Comparison of ENCODE assay signal across 8 cellular contexts in the genomic region with DNA sequence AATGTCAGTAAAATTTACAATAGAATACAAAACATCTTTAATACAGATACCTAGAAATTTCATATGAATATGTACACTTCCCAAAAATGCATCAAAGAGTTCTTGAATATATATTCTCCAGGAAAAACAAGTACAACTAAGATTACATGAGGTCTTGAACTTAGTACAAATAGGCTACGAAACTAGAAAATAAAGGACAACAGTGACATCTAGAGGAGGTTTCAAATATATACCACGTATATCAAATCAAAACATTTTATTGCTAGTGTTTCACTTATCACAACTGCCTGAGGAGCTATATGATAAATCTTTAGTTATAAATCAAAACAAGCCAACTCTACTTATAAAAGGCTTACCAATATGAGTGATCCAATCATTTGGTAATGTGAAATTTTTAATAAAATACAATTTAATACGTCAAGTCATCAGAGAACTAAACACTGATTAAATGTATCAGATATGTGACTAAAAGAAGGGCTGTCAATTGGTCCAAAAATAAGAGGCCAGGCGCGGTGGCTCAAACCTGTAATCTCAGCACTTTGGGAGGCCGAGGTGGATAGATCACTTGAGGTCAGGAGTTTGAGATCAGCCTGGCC. TPM values are rescaled to one million over a fixed set of nuclear protein-coding genes. Genes with fewer than 3 reads are reported as not detected.
DNase-seq lines count a peak whose midpoint lies in the region; ATAC-seq and TF ChIP-seq lines count a peak whose summit lies in the region.

No MANE protein-coding gene starts in this region.

- no peak overlapping the region for H3K4me3 Mint-ChIP-seq in neural progenitor cell
- H3K4me3 Mint-ChIP-seq in activated naive CD4-positive, alpha-beta T cell treated with anti-CD3 and anti-CD28 coated beads for 36 hours = no peak overlapping the region

- dilution Hi-C loops in IMR-90 (cut with HindIII; ENCODE audit: low sequenced_read_pairs, unreplicated experiment) = no loop called here

- no peak overlapping the region for H3K14ac ChIP-seq in IMR-90 (replicated peaks; ENCODE audit: low read depth, low read length)

- H3K36me3 Mint-ChIP-seq in neural progenitor cell = peaks cover 11% of the 10 kb centered on the region
- H3K36me3 Mint-ChIP-seq in activated naive CD4-positive, alpha-beta T cell treated with anti-CD3 and anti-CD28 coated beads for 36 hours (ENCODE audit: low read depth) = no peaks in the 10 kb centered on the region

- H3K4ac ChIP-seq in IMR-90 (ENCODE audit: low read depth, low read length) = no peak overlapping the region

- peak; percentile 67 for TF ChIP-seq RAD21 in IMR-90 (IDR thresholded peaks at IDR 0.05; ENCODE audit: low read length)

- no peak overlapping the region for H3K27ac ChIP-seq in IMR-90 (ENCODE audit: insufficient read depth, low read length)
- H3K27ac ChIP-seq in OCI-LY7 (ENCODE audit: low read depth, low read length, poor library complexity, severe bottlenecking) = no peak overlapping the region
- H3K27ac ChIP-seq in neural progenitor cell = no peak overlapping the region

- peak; percentile 77 for ATAC-seq in IMR-90 (ENCODE audit: low read depth)

- H3K9me3 ChIP-seq in IMR-90 (ENCODE audit: control insufficient read depth, insufficient read depth, low read length) (no peaks in the 10 kb centered on the region), OCI-LY7 (ENCODE audit: low read length) (no peaks in the 10 kb centered on the region), neural progenitor cell (ENCODE audit: low read depth) (no peaks in the 10 kb centered on the region)

- no TSS peak for BruUV-seq in IMR-90 (replicated peaks; lab: Mats Ljungman, UMichigan)
- BruUV-seq in OCI-LY7 (replicated peaks; lab: Mats Ljungman, UMichigan) = no TSS peak

- H4K8ac ChIP-seq in IMR-90 (ENCODE audit: low read depth in 2 of 2, low read length in 2 of 2) = no peak overlapping the region

- peaks cover 26% of the 10 kb centered on the region for H3K4me1 Mint-ChIP-seq in neural progenitor cell
- peaks cover 23% of the 10 kb centered on the region for H3K4me1 Mint-ChIP-seq in activated naive CD4-positive, alpha-beta T cell treated with anti-CD3 and anti-CD28 coated beads for 36 hours (ENCODE audit: low read depth)

- H3K79me1 ChIP-seq in IMR-90 (ENCODE audit: low read depth in 1 of 2, low read length in 2 of 2) = peaks cover 2 to 4% of the 10 kb centered on the region in 2 experiments; a peak in 3 of 4 replicates

- H2BK120ac ChIP-seq in IMR-90 (ENCODE audit: low read depth, low read length) = no peak overlapping the region

- H3K9me2 ChIP-seq in OCI-LY7 (ENCODE audit: insufficient read depth, low read length) = no peaks in the 10 kb centered on the region

- no peak for TF ChIP-seq POLR2A in IMR-90 (IDR thresholded peaks at IDR 0.05; ENCODE audit: low read depth, low read length)

- POLR2A ChIA-PET in IMR-90 (lab: Charles Lee; ENCODE audit: unreplicated experiment) (no interaction called here), OCI-LY7 (lab: Charles Lee) (interaction anchor here (0.6 to 0.9 kb wide), 3 partner anchors 131 to 1863 kb away, joined by 3 to 4 read pairs (median 3); no protein-coding TSS in a partner anchor)

- H3K27me3 ChIP-seq in IMR-90 (ENCODE audit: control insufficient read depth, insufficient read depth, low read length) = no peaks in the 10 kb centered on the region
- no peaks in the 10 kb centered on the region for H3K27me3 ChIP-seq in neural progenitor cell

- in situ Hi-C loops in IMR-90 (cut with MboI; ENCODE audit: low sequenced_read_pairs) = loop anchor here (10.0 kb wide), 1 partner anchor 887 kb away; no protein-coding TSS in a partner anchor

- TF ChIP-seq CTCF in GM20000 (IDR thresholded peaks at IDR 0.05; ENCODE audit: extremely low read depth, missing control alignments) (no peak), IMR-90 (conservative IDR thresholded peaks at IDR 0.05; ENCODE audit: low read depth, low read length) (peak; percentile 55), OCI-LY7 (conservative IDR thresholded peaks at IDR 0.05; ENCODE audit: low read length) (peak; percentile 86), epithelial cell of esophagus (IDR thresholded peaks at IDR 0.05; ENCODE audit: insufficient read depth, low read depth, low read length, missing control alignments) (no peak), neural progenitor cell (IDR thresholded peaks at IDR 0.05) (peak; percentile 70)

- no CpG with 5 or more reads among the region's 6 CpGs for WGBS in IMR-90 (ENCODE audit: extremely low coverage in 2 of 2, insufficient read length in 1 of 2), 2 experiments

- no peak overlapping the region for H2AK9ac ChIP-seq in IMR-90 (replicated peaks; ENCODE audit: low read depth, low read length, poor library complexity)

- no peak overlapping the region for H2AK5ac ChIP-seq in IMR-90 (ENCODE audit: low read depth, low read length)

- no peak overlapping the region for H3K56ac ChIP-seq in IMR-90 (ENCODE audit: extremely low read depth, insufficient read depth, low read length)

- no peak overlapping the region for H2BK20ac ChIP-seq in IMR-90 (ENCODE audit: low read depth, low read length)

- no peaks in the 10 kb centered on the region for H3K27me3 Mint-ChIP-seq in neural progenitor cell (ENCODE audit: insufficient read depth, low read depth)
- H3K27me3 Mint-ChIP-seq in activated naive CD4-positive, alpha-beta T cell treated with anti-CD3 and anti-CD28 coated beads for 36 hours (ENCODE audit: low read depth) = no peaks in the 10 kb centered on the region

- H3K36me3 ChIP-seq in IMR-90 (ENCODE audit: control insufficient read depth, insufficient read depth, low read length) (no peaks in the 10 kb centered on the region), OCI-LY7 (ENCODE audit: insufficient read depth, low read length) (peaks cover 20% of the 10 kb centered on the region), neural progenitor cell (no peaks in the 10 kb centered on the region)

- CTCF ChIA-PET in IMR-90 (lab: Yijun Ruan, JAX) (interaction anchor here (0.5 to 1.1 kb wide), 4 partner anchors 10 to 306 kb away, joined by 3 to 9 read pairs (median 6); no protein-coding TSS in a partner anchor), OCI-LY7 (lab: Charles Lee; ENCODE audit: unreplicated experiment) (no interaction called here)
- CTCF ChIA-PET in activated naive CD4-positive, alpha-beta T cell treated with anti-CD3 and anti-CD28 coated beads for 36 hours (lab: Charles Lee) = interaction anchor here (0.6 to 2.6 kb wide), 9 partner anchors 9 to 888 kb away, joined by 3 to 17 read pairs (median 3); no protein-coding TSS in a partner anchor

- no peaks in the 10 kb centered on the region for H3K9me1 ChIP-seq in IMR-90 (ENCODE audit: insufficient read depth, low read length)

- H3K18ac ChIP-seq in IMR-90 (ENCODE audit: low read depth, low read length) = no peak overlapping the region

- H3K4me1 ChIP-seq in IMR-90 (ENCODE audit: control insufficient read depth, insufficient read depth, low read length) (no peaks in the 10 kb centered on the region), OCI-LY7 (ENCODE audit: insufficient read depth, low read length, poor library complexity, severe bottlenecking) (no peaks in the 10 kb centered on the region), neural progenitor cell (peaks cover 22% of the 10 kb centered on the region)

- DNase-seq in DMS 273 (lab: John Stamatoyannopoulos, UW; ENCODE audit: unreplicated experiment) (peak; percentile 47), GM20000 (ENCODE audit: low spot score) (peak; percentile 24), IMR-90 (peak; percentile 67), OCI-LY7 (ENCODE audit: low spot score) (peak; percentile 60), epithelial cell of esophagus (ENCODE audit: low read depth) (peak; percentile 61), neural progenitor cell (ENCODE audit: low spot score) (peak; percentile 24), UCSD-AML1 (lab: John Stamatoyannopoulos, UW; ENCODE audit: unreplicated experiment) (no peak)
- no peak for DNase-seq in activated naive CD4-positive, alpha-beta T cell treated with anti-CD3 and anti-CD28 coated beads for 36 hours

- H3K4me2 ChIP-seq in IMR-90 (ENCODE audit: low read depth, low read length) = no peak overlapping the region
- no peak overlapping the region for H3K4me2 ChIP-seq in OCI-LY7 (ENCODE audit: low read length)
- no peak overlapping the region for H3K4me2 ChIP-seq in neural progenitor cell

- H4K20me1 ChIP-seq in IMR-90 (ENCODE audit: insufficient read depth, low read length) (no peaks in the 10 kb centered on the region), OCI-LY7 (ENCODE audit: insufficient read depth, low read length) (no peaks in the 10 kb centered on the region), neural progenitor cell (ENCODE audit: low read depth) (peaks cover 24% of the 10 kb centered on the region)

- H3K9ac ChIP-seq in IMR-90 (ENCODE audit: low read depth, low read length) (no peak overlapping the region), neural progenitor cell (no peak overlapping the region)

- no peak overlapping the region for H2BK15ac ChIP-seq in IMR-90 (ENCODE audit: low read depth, low read length)

- H3K79me2 ChIP-seq in OCI-LY7 (ENCODE audit: insufficient read depth, low read depth, low read length) (peaks cover 5% of the 10 kb centered on the region; the same call in 1 of the 2 replicates), neural progenitor cell (ENCODE audit: low read depth) (peaks cover 21% of the 10 kb centered on the region)

- H4K91ac ChIP-seq in IMR-90 (ENCODE audit: insufficient read depth, low read depth, low read length) = no peak overlapping the region

- intact Hi-C loops in IMR-90 (cut with micrococcal nuclease) (loop anchor here (1.0 to 2.0 kb wide), 3 partner anchors 274 to 887 kb away; no protein-coding TSS in a partner anchor), OCI-LY7 (cut with micrococcal nuclease; ENCODE audit: unreplicated experiment) (loop anchor here (5.0 to 10.0 kb wide), 2 partner anchors 277 to 894 kb away; no protein-coding TSS in a partner anchor)
- intact Hi-C loops in activated naive CD4-positive, alpha-beta T cell treated with anti-CD3 and anti-CD28 coated beads for 36 hours (cut with micrococcal nuclease) = loop anchor here (1.0 to 10.0 kb wide), 6 partner anchors 274 to 887 kb away; partner anchors contain the start of gene HHIP

- no peak overlapping the region for H3K4me3 ChIP-seq in IMR-90 (ENCODE audit: insufficient read depth, low read depth, low read length)
- no peak overlapping the region for H3K4me3 ChIP-seq in OCI-LY7 (ENCODE audit: low read depth, low read length, poor library complexity, severe bottlenecking)
- H3K4me3 ChIP-seq in epithelial cell of esophagus (ENCODE audit: low read length) = no peak overlapping the region
- H3K4me3 ChIP-seq in neural progenitor cell = no peak overlapping the region

- no peak overlapping the region for H3K23ac ChIP-seq in IMR-90 (ENCODE audit: low read depth, low read length)

- no peak overlapping the region for H3K27ac Mint-ChIP-seq in neural progenitor cell
- H3K27ac Mint-ChIP-seq in activated naive CD4-positive, alpha-beta T cell treated with anti-CD3 and anti-CD28 coated beads for 36 hours = no peak overlapping the region

- H4K5ac ChIP-seq in IMR-90 (ENCODE audit: low read depth, low read length) = no peak overlapping the region

- H3F3A ChIP-seq in neural progenitor cell (ENCODE audit: low read depth) = peaks cover 12% of the 10 kb centered on the region

- H2AFZ ChIP-seq in IMR-90 (replicated peaks; ENCODE audit: low read length, poor library complexity) = no peak overlapping the region
- H2AFZ ChIP-seq in OCI-LY7 (ENCODE audit: low read length) = no peak overlapping the region
- H2AFZ ChIP-seq in neural progenitor cell (replicated peaks) = no peak overlapping the region

- no peak overlapping the region for H2BK5ac ChIP-seq in IMR-90 (ENCODE audit: low read depth, low read length, poor library complexity, severe bottlenecking)

- H3K9me3 Mint-ChIP-seq in neural progenitor cell = no peaks in the 10 kb centered on the region
- H3K9me3 Mint-ChIP-seq in activated naive CD4-positive, alpha-beta T cell treated with anti-CD3 and anti-CD28 coated beads for 36 hours = no peaks in the 10 kb centered on the region

RNA-seq across cellular contexts. Expression of gene ANAPC10, which starts 36.6 kb away (rescaled TPM):
- 22.4 and 25.8 TPM in 2 replicates for total RNA-seq in IMR-90 (2012; rRNA removed)
- polyA plus RNA-seq in IMR-90 (2012; rRNA removed) = 16.7 and 17.1 TPM in 2 replicates
- 3.0 and 5.5 TPM in 2 replicates for polyA plus RNA-seq in IMR-90 (2012; cell fraction: cytosol; rRNA removed)
- 1.2 and 9.5 TPM in 2 replicates for polyA plus RNA-seq in IMR-90 (2012; cell fraction: nucleus; rRNA removed; ENCODE audit: low replicate concordance)
- 34.1 and 46.1 TPM in 2 replicates for total RNA-seq in OCI-LY7 (2014; rRNA removed; shearing (Covaris generic))
- 31.6 and 39.2 TPM in 2 replicates for total RNA-seq in OCI-LY7 (2022)
- 34.9 and 48.4 TPM in 2 replicates for total RNA-seq in neural progenitor cell (ENCODE audit: low replicate concordance)
- total RNA-seq in activated naive CD4-positive, alpha-beta T cell treated with anti-CD3 and anti-CD28 coated beads for 36 hours = 10 to 100 TPM; 23.5 to 26.5 TPM

RNA-seq across cellular contexts. Expression of gene ABCE1, which starts 36.7 kb away (rescaled TPM):
- 212 and 219 TPM in 2 replicates for total RNA-seq in IMR-90 (2012; rRNA removed)
- polyA plus RNA-seq in IMR-90 (2012; rRNA removed) = 46.0 and 54.5 TPM in 2 replicates
- 12.4 and 22.2 TPM in 2 replicates for polyA plus RNA-seq in IMR-90 (2012; cell fraction: cytosol; rRNA removed)
- polyA plus RNA-seq in IMR-90 (2012; cell fraction: nucleus; rRNA removed; ENCODE audit: low replicate concordance) = 8.6 and 63.3 TPM in 2 replicates
- total RNA-seq in OCI-LY7 (2014; rRNA removed; shearing (Covaris generic)) = 108 and 119 TPM in 2 replicates
- total RNA-seq in OCI-LY7 (2022) = 97.3 and 111 TPM in 2 replicates
- 99.2 and 148 TPM in 2 replicates for total RNA-seq in neural progenitor cell (ENCODE audit: low replicate concordance)
- total RNA-seq in activated naive CD4-positive, alpha-beta T cell treated with anti-CD3 and anti-CD28 coated beads for 36 hours = 100 to 1,000 TPM; 164 to 174 TPM

Comparison
In these comparisons a context has a peak if more than half of its experiments do, and no peak if none do; other contexts are left out.
1. DNase-seq: peak in DMS 273 (single experiment), GM20000 (single experiment), IMR-90 (single experiment), OCI-LY7 (single experiment), epithelial cell of esophagus (single experiment) and neural progenitor cell (single experiment); none in activated naive CD4-positive, alpha-beta T cell treated with anti-CD3 and anti-CD28 coated beads for 36 hours (single experiment) and UCSD-AML1 (single experiment).
2. CTCF ChIP-seq: peak in IMR-90 (single experiment), OCI-LY7 (single experiment) and neural progenitor cell (single experiment); none in GM20000 (single experiment) and epithelial cell of esophagus (single experiment).